ENCODE assay signal across 11 cellular contexts in genomic region chr12:12072064-12072760, GRCh38.
A peak's percentile ranks its signal among the peaks of the same experiment; 100 is the strongest.
DNase-seq lines count a peak whose midpoint lies in the region; ATAC-seq and TF ChIP-seq lines count a peak whose summit lies in the region.
"Had no signal": no experiment of that assay in that cellular context is flagged by ENCODE, and none has a peak within 500 bp of the region (broad histone marks: within the 10 kb centered on the region; RNA-seq: fewer than 3 reads in every experiment).

No MANE protein-coding gene starts in this region.

- H3K4me1 ChIP-seq in effector memory CD4-positive, alpha-beta T cell (ENCODE audit: control insufficient read depth, insufficient read depth, low read length, poor library complexity, severe bottlenecking): no peaks in the 10 kb centered on the region

- no peaks in the 10 kb centered on the region for H3K36me3 ChIP-seq in effector memory CD4-positive, alpha-beta T cell (ENCODE audit: control insufficient read depth, insufficient read depth, low read length)

- no peak overlapping the region for H3K27ac ChIP-seq in effector memory CD4-positive, alpha-beta T cell (ENCODE audit: insufficient read depth, low read length, poor library complexity, severe bottlenecking)
- H3K27ac ChIP-seq: RWPE1 had no signal

- peak overlapping the region; percentile 16 for H3K4me3 ChIP-seq in effector memory CD4-positive, alpha-beta T cell (ENCODE audit: insufficient read depth, low read depth, low read length, poor library complexity, severe bottlenecking)

- peak; percentile 34 for DNase-seq in activated CD4-positive, CD25-positive, alpha-beta regulatory T cell treated with anti-CD3 and anti-CD28 coated beads, Interleukin-2, amount 50 U/mL, for 72 hours
- peak in 2 of 3 donors; percentile 5 to 6 for DNase-seq in effector memory CD4-positive, alpha-beta T cell
- DNase-seq in stimulated activated CD4-positive, alpha-beta T cell treated with anti-CD3 and anti-CD28 coated beads, Interleukin-4, amount 100 ng/mL, for 24 hours: peak; percentile 18
- DNase-seq in erythroblast (lab: John Stamatoyannopoulos, UW): no peak
- DNase-seq: GDM1, left cardiac atrium had no signal

- H3K9me3 ChIP-seq in effector memory CD4-positive, alpha-beta T cell (ENCODE audit: control insufficient read depth, low read length): no peaks in the 10 kb centered on the region

- no peaks in the 10 kb centered on the region for H3K27me3 ChIP-seq in effector memory CD4-positive, alpha-beta T cell (replicated peaks; ENCODE audit: control insufficient read depth, insufficient read depth, low read length, poor library complexity, severe bottlenecking)

- TF ChIP-seq POLR2A in erythroblast (IDR thresholded peaks at IDR 0.05; ENCODE audit: low read length): no peak

- peak; percentile 65 for ATAC-seq in GM19324 (IDR thresholded peaks at IDR 0.05; ENCODE audit: low FRiP score, unreplicated experiment)
- no peak for ATAC-seq in HG03135 (IDR thresholded peaks at IDR 0.05; ENCODE audit: unreplicated experiment)
- no peak for ATAC-seq in HG02870 (IDR thresholded peaks at IDR 0.05; ENCODE audit: unreplicated experiment)
- ATAC-seq in GM21381 (IDR thresholded peaks at IDR 0.05; ENCODE audit: unreplicated experiment): no peak
- ATAC-seq: left cardiac atrium had no signal

Comparison
In these comparisons a context has a peak if more than half of its experiments do, and no peak if none do; other contexts are left out.
1. DNase-seq: peak in activated CD4-positive, CD25-positive, alpha-beta regulatory T cell treated with anti-CD3 and anti-CD28 coated beads, Interleukin-2, amount 50 U/mL, for 72 hours (single experiment), effector memory CD4-positive, alpha-beta T cell (2 of 3) and stimulated activated CD4-positive, alpha-beta T cell treated with anti-CD3 and anti-CD28 coated beads, Interleukin-4, amount 100 ng/mL, for 24 hours (single experiment); none in erythroblast (0 of 2).